Comparison of ENCODE assay signal across 8 cellular contexts in genomic region chr16:525123-525519, GRCh38. TPM values are rescaled to one million over a fixed set of nuclear protein-coding genes. Genes with fewer than 3 reads are reported as not detected.
DNase-seq lines count a peak whose midpoint lies in the region; ATAC-seq, FAIRE-seq and TF ChIP-seq lines count a peak whose summit lies in the region.

No MANE protein-coding gene starts in this region.

- TF ChIP-seq POLR2A in K562 (conservative IDR thresholded peaks at IDR 0.05) = no peak
- no peak for TF ChIP-seq POLR2A in testis (IDR thresholded peaks at IDR 0.05)

- intact Hi-C loops in CD4-positive, alpha-beta memory T cell (cut with micrococcal nuclease) = no loop called here
- intact Hi-C loops in K562 (cut with micrococcal nuclease) = loop anchor here (5.0 kb wide), 1 partner anchor 42 kb away; the partner anchor contains the start of genes NHLRC4 and PIGQ
- intact Hi-C loops in tibial artery (cut with DNase I; ENCODE audit: low total_unique reads) = no loop called here
- intact Hi-C loops in testis (cut with DNase I; ENCODE audit: low total_unique reads) = no loop called here

- no peak for TF ChIP-seq CTCF in K562 (IDR thresholded peaks at IDR 0.05 in 2 of 3, conservative IDR thresholded peaks at IDR 0.05 in 1 of 3; ENCODE audit: insufficient read depth in 2 of 3, low read depth in 1 of 3, low read length in 3 of 3)
- no peak for TF ChIP-seq CTCF in tibial artery (IDR thresholded peaks at IDR 0.05)
- no peak for TF ChIP-seq CTCF in testis (IDR thresholded peaks at IDR 0.05)

- peaks cover 5% of the 10 kb centered on the region for H3K36me3 ChIP-seq in CD4-positive, alpha-beta memory T cell (ENCODE audit: insufficient read depth, low read length)
- H3K36me3 ChIP-seq in K562 (ENCODE audit: control insufficient read depth, insufficient read depth, low read length) = peaks cover 22% of the 10 kb centered on the region; the same call in 2 of the 3 replicates
- peaks cover 5 to 21% (median 10%) of the 10 kb centered on the region in 3 donors for H3K36me3 ChIP-seq in tibial artery
- H3K36me3 ChIP-seq in testis (ENCODE audit: low read depth, missing control alignments) = no peaks in the 10 kb centered on the region

- no peaks in the 10 kb centered on the region for H3K27me3 Mint-ChIP-seq in CD4-positive, alpha-beta memory T cell
- H3K27me3 Mint-ChIP-seq in IgD-negative memory B cell = no peaks in the 10 kb centered on the region
- no peaks in the 10 kb centered on the region for H3K27me3 Mint-ChIP-seq in natural killer cell treated with Interleukin-12 subunit alpha and Interleukin-12 subunit beta and Interleukin-15 and Interleukin-18, amount 100 ng/mL, for 72 hours

- 93% methylated on average over 8 of the region's 8 CpGs for WGBS in K562 (ENCODE audit: insufficient coverage, low coverage, missing lambda C conversion rate)
- 90 to 93% methylated on average over 8 of the region's 8 CpGs for WGBS in testis, 2 donors

- peaks cover 0 to 8% of the 10 kb centered on the region in 2 donors for H3K36me3 Mint-ChIP-seq in CD4-positive, alpha-beta memory T cell
- no peaks in the 10 kb centered on the region for H3K36me3 Mint-ChIP-seq in IgD-negative memory B cell
- H3K36me3 Mint-ChIP-seq in natural killer cell treated with Interleukin-12 subunit alpha and Interleukin-12 subunit beta and Interleukin-15 and Interleukin-18, amount 100 ng/mL, for 72 hours = no peaks in the 10 kb centered on the region

- peak overlapping the region; percentile 89 for H3K27ac ChIP-seq in CD4-positive, alpha-beta memory T cell (ENCODE audit: low read depth, low read length)
- H3K27ac ChIP-seq in K562 (ENCODE audit: extremely low read depth, low read depth, low read length) = peak overlapping the region; percentile 98; the same call in 2 of the 3 replicates
- H3K27ac ChIP-seq in tibial artery = peak overlapping the region in 1 of 2 donors; percentile 96
- no peak overlapping the region for H3K27ac ChIP-seq in testis

- DNase-seq in CD4-positive, alpha-beta memory T cell = no peak
- no peak for DNase-seq in K562 (ENCODE audit: extremely low read depth in 1 of 4, low spot score in 3 of 4)
- DNase-seq in natural killer cell treated with Interleukin-12 subunit alpha and Interleukin-12 subunit beta and Interleukin-15 and Interleukin-18, amount 100 ng/mL, for 72 hours (ENCODE audit: low spot score) = no peak
- DNase-seq in tibial artery = no peak
- DNase-seq in NCI-H1417 treated with DMSO at 0.1 percent for 48 hours (lab: John Stamatoyannopoulos, UW) = no peak
- no peak for DNase-seq in testis

- no peak for FAIRE-seq in K562 (lab: Jason Lieb, UNC)

- H3K27ac Mint-ChIP-seq in CD4-positive, alpha-beta memory T cell = peak overlapping the region; percentile 59 to 92 (median 89)
- H3K27ac Mint-ChIP-seq in IgD-negative memory B cell = peak overlapping the region; percentile 62 to 75 (median 67)
- H3K27ac Mint-ChIP-seq in natural killer cell treated with Interleukin-12 subunit alpha and Interleukin-12 subunit beta and Interleukin-15 and Interleukin-18, amount 100 ng/mL, for 72 hours = peak overlapping the region; percentile 92 to 93

- peak overlapping the region in 1 of 2 experiments; percentile 95; a peak in 2 of 4 replicates for H3K9ac ChIP-seq in K562 (ENCODE audit: insufficient read depth in 1 of 2, low read depth in 2 of 2, low read length in 2 of 2)

- peaks cover 7% of the 10 kb centered on the region for H4K20me1 ChIP-seq in K562 (replicated peaks; ENCODE audit: control insufficient read depth, insufficient read depth, low read length)

- in situ Hi-C loops in K562 (cut with MboI) = no loop called here

- no peaks in the 10 kb centered on the region for H3K9me3 ChIP-seq in CD4-positive, alpha-beta memory T cell (ENCODE audit: control insufficient read depth in 1 of 2, low read length in 2 of 2)
- H3K9me3 ChIP-seq in K562 (replicated peaks; ENCODE audit: control insufficient read depth, insufficient read depth, low read depth, low read length) = no peaks in the 10 kb centered on the region
- H3K9me3 ChIP-seq in tibial artery = no peaks in the 10 kb centered on the region
- no peaks in the 10 kb centered on the region for H3K9me3 ChIP-seq in testis

- H3K4me1 Mint-ChIP-seq in CD4-positive, alpha-beta memory T cell = peaks cover 14 to 39% (median 25%) of the 10 kb centered on the region in 4 donors
- H3K4me1 Mint-ChIP-seq in IgD-negative memory B cell = peaks cover 9 to 19% (median 13%) of the 10 kb centered on the region in 3 donors
- H3K4me1 Mint-ChIP-seq in natural killer cell treated with Interleukin-12 subunit alpha and Interleukin-12 subunit beta and Interleukin-15 and Interleukin-18, amount 100 ng/mL, for 72 hours (ENCODE audit: low read depth in 2 of 2) = peaks cover 17 to 29% of the 10 kb centered on the region in 2 donors

- H3K9me1 ChIP-seq in K562 (ENCODE audit: control insufficient read depth, insufficient read depth, low read length) = peaks cover 9% of the 10 kb centered on the region

- no peak overlapping the region for H2AFZ ChIP-seq in K562 (ENCODE audit: low read depth, low read length)

- H3K4me2 ChIP-seq in K562 (ENCODE audit: insufficient read depth, low read length) = peak overlapping the region; percentile 81; the same call in 1 of the 2 replicates

- peaks cover 53% of the 10 kb centered on the region for H3K79me2 ChIP-seq in K562 (ENCODE audit: control insufficient read depth, insufficient read depth, low read length)

- no TSS peak for BruUV-seq in K562 (replicated peaks; lab: Mats Ljungman, UMichigan)

- H3K4me1 ChIP-seq in CD4-positive, alpha-beta memory T cell (ENCODE audit: insufficient read depth, low read length) = peaks cover 34% of the 10 kb centered on the region
- H3K4me1 ChIP-seq in K562 (replicated peaks in 1 of 2; ENCODE audit: control insufficient read depth in 2 of 2, insufficient read depth in 2 of 2, low read length in 2 of 2) = peaks cover 27 to 84% of the 10 kb centered on the region in 2 experiments
- H3K4me1 ChIP-seq in tibial artery = peaks cover 0 to 52% (median 38%) of the 10 kb centered on the region in 4 donors
- H3K4me1 ChIP-seq in testis = peaks cover 26% of the 10 kb centered on the region

- CTCF ChIA-PET in CD4-positive, alpha-beta memory T cell (lab: Charles Lee; ENCODE audit: partially characterized antibody) = no interaction called here
- CTCF ChIA-PET in K562 (lab: Yijun Ruan, JAX; ENCODE audit: low intra/inter-chr PET ratio) = no interaction called here

- no peaks in the 10 kb centered on the region for H3K27me3 ChIP-seq in CD4-positive, alpha-beta memory T cell (ENCODE audit: insufficient read depth, low read length)
- H3K27me3 ChIP-seq in K562 (ENCODE audit: control insufficient read depth in 2 of 2, insufficient read depth in 2 of 2, low read length in 2 of 2) = no peaks in the 10 kb centered on the region
- H3K27me3 ChIP-seq in tibial artery = no peaks in the 10 kb centered on the region
- no peaks in the 10 kb centered on the region for H3K27me3 ChIP-seq in testis

- POLR2A ChIA-PET in CD4-positive, alpha-beta memory T cell (lab: Charles Lee; ENCODE audit: partially characterized antibody) = no interaction called here
- POLR2A ChIA-PET in K562 (lab: Yijun Ruan, JAX) = interaction anchor here (1.4 kb wide), 1 partner anchor 71 kb away, joined by 5 read pairs; no protein-coding TSS in a partner anchor

- H3K4me3 ChIP-seq in CD4-positive, alpha-beta memory T cell (ENCODE audit: low read length in 2 of 2) = no peak overlapping the region
- no peak overlapping the region for H3K4me3 ChIP-seq in K562
- no peak overlapping the region for H3K4me3 ChIP-seq in tibial artery
- H3K4me3 ChIP-seq in testis = no peak overlapping the region

- no peak for ATAC-seq in K562
- ATAC-seq in natural killer cell treated with Interleukin-12 subunit alpha and Interleukin-12 subunit beta and Interleukin-15 and Interleukin-18, amount 100 ng/mL, for 72 hours = no peak
- no peak for ATAC-seq in HG03135 (IDR thresholded peaks at IDR 0.05; ENCODE audit: unreplicated experiment)

- peaks cover 0 to 2% (median 0%) of the 10 kb centered on the region in 8 donors for H3K9me3 Mint-ChIP-seq in CD4-positive, alpha-beta memory T cell
- no peaks in the 10 kb centered on the region for H3K9me3 Mint-ChIP-seq in IgD-negative memory B cell
- H3K9me3 Mint-ChIP-seq in natural killer cell treated with Interleukin-12 subunit alpha and Interleukin-12 subunit beta and Interleukin-15 and Interleukin-18, amount 100 ng/mL, for 72 hours = no peaks in the 10 kb centered on the region

- H3K4me3 Mint-ChIP-seq in CD4-positive, alpha-beta memory T cell = peak overlapping the region in 4 of 8 donors; percentile 39 to 84 (median 62)
- H3K4me3 Mint-ChIP-seq in IgD-negative memory B cell = peak overlapping the region in 1 of 4 donors; percentile 90
- H3K4me3 Mint-ChIP-seq in natural killer cell treated with Interleukin-12 subunit alpha and Interleukin-12 subunit beta and Interleukin-15 and Interleukin-18, amount 100 ng/mL, for 72 hours = peak overlapping the region; percentile 87

- no peak for TF ChIP-seq RAD21 in K562 (CRISPR knock-in tag; conservative IDR thresholded peaks at IDR 0.05 in 1 of 2, IDR thresholded peaks at IDR 0.05 in 1 of 2)

- no peak for TF ChIP-seq EP300 in K562 (IDR thresholded peaks at IDR 0.05; ENCODE audit: low read length)

RNA-seq across cellular contexts. Expression of gene CAPN15, which starts 2.4 kb away (rescaled TPM):
- 10 to 100 TPM; 74.0 to 77.4 TPM for total RNA-seq in CD4-positive, alpha-beta memory T cell
- polyA plus RNA-seq in CD4-positive, alpha-beta memory T cell = 10 to 100 TPM in 1 of 2 donors, 1 to 10 TPM in 1; 5.3 to 14.1 TPM
- 9.1 TPM for polyA plus RNA-seq in IgD-negative memory B cell
- total RNA-seq in K562 (2011; cell fraction: chromatin; rRNA removed; ENCODE audit: low replicate concordance) = 95.0 and 335 TPM in 2 replicates
- total RNA-seq in K562 (2011; cell fraction: nucleolus; rRNA removed) = 221 and 227 TPM in 2 replicates
- total RNA-seq in K562 (2011; cell fraction: nucleoplasm; rRNA removed) = 99.2 and 108 TPM in 2 replicates
- 63.2 and 81.8 TPM in 2 replicates for total RNA-seq in K562 (2014; rRNA removed)
- 4.2 and 4.3 TPM in 2 replicates for total RNA-seq in K562 (2014; rRNA removed; fragmentation: Illumina TruSeq; extraction: Trizol)
- 26.1 and 28.1 TPM in 2 replicates for total RNA-seq in K562 (2015; rRNA removed; fragmentation: Illumina TruSeq; extraction: Trizol)
- total RNA-seq in K562 (2021) = 105 and 111 TPM in 2 replicates
- 14.2 and 20.5 TPM in 2 replicates for polyA plus RNA-seq in K562 (2011; rRNA removed)
- 20.0 and 89.6 TPM in 2 replicates for polyA plus RNA-seq in K562 (2011; cell fraction: cytosol; rRNA removed)
- 120 and 194 TPM in 2 replicates for polyA plus RNA-seq in K562 (2011; cell fraction: nucleus; rRNA removed)
- 43.4 and 45.5 TPM in 2 replicates for polyA plus RNA-seq in K562 (2012)
- polyA plus RNA-seq in K562 (2014; fragmentation: Illumina TruSeq; extraction: Trizol) = 4.9 and 23.2 TPM in 2 replicates
- under 1 TPM; 0.62 to 0.77 TPM for polyA plus RNA-seq in K562 (2014; fragmentation: Nextera tagmentation; extraction: Ambion mirVana)
- 50.2 and 52.3 TPM in 2 replicates for polyA plus RNA-seq in K562 (2014; rRNA removed)
- 5.4 and 12.8 TPM in 2 replicates for polyA minus RNA-seq in K562 (2011; rRNA and poly(A)+ RNA removed)
- polyA minus RNA-seq in K562 (2011; cell fraction: cytosol; rRNA and poly(A)+ RNA removed) = 69.7 and 71.5 TPM in 2 replicates
- 29.7 and 35.1 TPM in 2 replicates for polyA minus RNA-seq in K562 (2011; cell fraction: nucleus; rRNA and poly(A)+ RNA removed)
- 100 to 1,000 TPM; 139 to 201 TPM for total RNA-seq in natural killer cell treated with Interleukin-12 subunit alpha and Interleukin-12 subunit beta and Interleukin-15 and Interleukin-18, amount 100 ng/mL, for 72 hours
- 100 to 1,000 TPM; 108 to 115 TPM for total RNA-seq in testis
- 48.0 TPM for polyA plus RNA-seq in testis (ENCODE audit: insufficient read depth, low read depth, low replicate concordance)

RNA-seq across cellular contexts. Expression of gene PRR35, which starts 35.1 kb away (rescaled TPM):
- total RNA-seq in CD4-positive, alpha-beta memory T cell = not detected
- polyA plus RNA-seq in CD4-positive, alpha-beta memory T cell = not detected
- not detected for polyA plus RNA-seq in IgD-negative memory B cell
- 0.18 and 0.79 TPM in 2 replicates for total RNA-seq in K562 (2011; cell fraction: chromatin; rRNA removed; ENCODE audit: low replicate concordance)
- total RNA-seq in K562 (2011; cell fraction: nucleolus; rRNA removed) = 0.66 and 1.3 TPM in 2 replicates
- total RNA-seq in K562 (2011; cell fraction: nucleoplasm; rRNA removed) = 0.29 and 0.53 TPM in 2 replicates
- total RNA-seq in K562 (2014; rRNA removed) = 0.41 and 0.45 TPM in 2 replicates
- not detected in 2 replicates for total RNA-seq in K562 (2014; rRNA removed; fragmentation: Illumina TruSeq; extraction: Trizol)
- total RNA-seq in K562 (2015; rRNA removed; fragmentation: Illumina TruSeq; extraction: Trizol) = 0.08 TPM in 1 of 2 replicates, not detected in the other
- 0.18 and 0.42 TPM in 2 replicates for total RNA-seq in K562 (2021)
- polyA plus RNA-seq in K562 (2011; rRNA removed) = 0.09 and 0.17 TPM in 2 replicates
- 0.07 and 1.2 TPM in 2 replicates for polyA plus RNA-seq in K562 (2011; cell fraction: cytosol; rRNA removed)
- polyA plus RNA-seq in K562 (2011; cell fraction: nucleus; rRNA removed) = 0.20 and 2.2 TPM in 2 replicates
- polyA plus RNA-seq in K562 (2012) = 0.09 and 0.14 TPM in 2 replicates
- polyA plus RNA-seq in K562 (2014; fragmentation: Illumina TruSeq; extraction: Trizol) = 0.07 TPM in 1 of 2 replicates, not detected in the other
- polyA plus RNA-seq in K562 (2014; fragmentation: Nextera tagmentation; extraction: Ambion mirVana) = not detected
- 0.15 and 0.24 TPM in 2 replicates for polyA plus RNA-seq in K562 (2014; rRNA removed)
- polyA minus RNA-seq in K562 (2011; rRNA and poly(A)+ RNA removed) = not detected in 2 replicates
- not detected in 2 replicates for polyA minus RNA-seq in K562 (2011; cell fraction: cytosol; rRNA and poly(A)+ RNA removed)
- 0.27 TPM in 1 of 2 replicates, not detected in the other for polyA minus RNA-seq in K562 (2011; cell fraction: nucleus; rRNA and poly(A)+ RNA removed)
- total RNA-seq in natural killer cell treated with Interleukin-12 subunit alpha and Interleukin-12 subunit beta and Interleukin-15 and Interleukin-18, amount 100 ng/mL, for 72 hours = under 1 TPM; 0.12 to 0.64 TPM
- total RNA-seq in testis = 1 to 10 TPM; 5.0 to 7.2 TPM
- polyA plus RNA-seq in testis (ENCODE audit: insufficient read depth, low read depth, low replicate concordance) = 1.7 TPM

RNA-seq across cellular contexts. Expression of gene NHLRC4, which starts 41.7 kb away (rescaled TPM):
- 1 to 10 TPM; 2.4 to 3.2 TPM for total RNA-seq in CD4-positive, alpha-beta memory T cell
- polyA plus RNA-seq in CD4-positive, alpha-beta memory T cell = 1 to 10 TPM; 2.1 to 2.7 TPM
- polyA plus RNA-seq in IgD-negative memory B cell = 4.5 TPM
- total RNA-seq in K562 (2011; cell fraction: chromatin; rRNA removed; ENCODE audit: low replicate concordance) = 3.1 and 8.5 TPM in 2 replicates
- total RNA-seq in K562 (2011; cell fraction: nucleolus; rRNA removed) = 8.4 and 8.8 TPM in 2 replicates
- 5.0 TPM in 2 replicates for total RNA-seq in K562 (2011; cell fraction: nucleoplasm; rRNA removed)
- 2.6 and 3.1 TPM in 2 replicates for total RNA-seq in K562 (2014; rRNA removed)
- total RNA-seq in K562 (2014; rRNA removed; fragmentation: Illumina TruSeq; extraction: Trizol) = 0.47 and 0.48 TPM in 2 replicates
- 1.2 and 1.3 TPM in 2 replicates for total RNA-seq in K562 (2015; rRNA removed; fragmentation: Illumina TruSeq; extraction: Trizol)
- total RNA-seq in K562 (2021) = 2.0 and 3.0 TPM in 2 replicates
- 1.3 and 1.7 TPM in 2 replicates for polyA plus RNA-seq in K562 (2011; rRNA removed)
- 2.0 and 4.5 TPM in 2 replicates for polyA plus RNA-seq in K562 (2011; cell fraction: cytosol; rRNA removed)
- polyA plus RNA-seq in K562 (2011; cell fraction: nucleus; rRNA removed) = 6.2 and 8.3 TPM in 2 replicates
- 1.7 and 7.2 TPM in 2 replicates for polyA plus RNA-seq in K562 (2012)
- polyA plus RNA-seq in K562 (2014; fragmentation: Illumina TruSeq; extraction: Trizol) = 0.24 and 1.1 TPM in 2 replicates
- not detected for polyA plus RNA-seq in K562 (2014; fragmentation: Nextera tagmentation; extraction: Ambion mirVana)
- 3.2 and 3.7 TPM in 2 replicates for polyA plus RNA-seq in K562 (2014; rRNA removed)
- polyA minus RNA-seq in K562 (2011; rRNA and poly(A)+ RNA removed) = 0.39 and 0.51 TPM in 2 replicates
- polyA minus RNA-seq in K562 (2011; cell fraction: cytosol; rRNA and poly(A)+ RNA removed) = 1.3 TPM in 1 of 2 replicates, not detected in the other
- 6.5 and 8.1 TPM in 2 replicates for polyA minus RNA-seq in K562 (2011; cell fraction: nucleus; rRNA and poly(A)+ RNA removed)
- total RNA-seq in natural killer cell treated with Interleukin-12 subunit alpha and Interleukin-12 subunit beta and Interleukin-15 and Interleukin-18, amount 100 ng/mL, for 72 hours = under 1 TPM; 0.33 to 0.48 TPM
- 1 to 10 TPM; 4.5 TPM for total RNA-seq in testis
- 3.0 TPM for polyA plus RNA-seq in testis (ENCODE audit: insufficient read depth, low read depth, low replicate concordance)

RNA-seq across cellular contexts. Expression of gene PIGQ, which starts 44.6 kb away (rescaled TPM):
- total RNA-seq in CD4-positive, alpha-beta memory T cell = 10 to 100 TPM; 61.4 to 63.3 TPM
- 10 to 100 TPM in 1 of 2 donors, 1 to 10 TPM in 1; 7.2 to 12.5 TPM for polyA plus RNA-seq in CD4-positive, alpha-beta memory T cell
- 18.9 TPM for polyA plus RNA-seq in IgD-negative memory B cell
- 51.8 and 208 TPM in 2 replicates for total RNA-seq in K562 (2011; cell fraction: chromatin; rRNA removed; ENCODE audit: low replicate concordance)
- total RNA-seq in K562 (2011; cell fraction: nucleolus; rRNA removed) = 193 and 220 TPM in 2 replicates
- 84.0 and 92.9 TPM in 2 replicates for total RNA-seq in K562 (2011; cell fraction: nucleoplasm; rRNA removed)
- 30.7 and 36.1 TPM in 2 replicates for total RNA-seq in K562 (2014; rRNA removed)
- 2.3 and 3.4 TPM in 2 replicates for total RNA-seq in K562 (2014; rRNA removed; fragmentation: Illumina TruSeq; extraction: Trizol)
- total RNA-seq in K562 (2015; rRNA removed; fragmentation: Illumina TruSeq; extraction: Trizol) = 14.1 and 14.3 TPM in 2 replicates
- total RNA-seq in K562 (2021) = 43.7 and 49.6 TPM in 2 replicates
- polyA plus RNA-seq in K562 (2011; rRNA removed) = 11.2 and 19.4 TPM in 2 replicates
- polyA plus RNA-seq in K562 (2011; cell fraction: cytosol; rRNA removed) = 15.7 and 51.3 TPM in 2 replicates
- polyA plus RNA-seq in K562 (2011; cell fraction: nucleus; rRNA removed) = 84.7 and 175 TPM in 2 replicates
- polyA plus RNA-seq in K562 (2012) = 22.2 and 33.3 TPM in 2 replicates
- 11.7 and 21.9 TPM in 2 replicates for polyA plus RNA-seq in K562 (2014; fragmentation: Illumina TruSeq; extraction: Trizol)
- polyA plus RNA-seq in K562 (2014; fragmentation: Nextera tagmentation; extraction: Ambion mirVana) = 1 to 10 TPM in 1 of 2 experiments, under 1 TPM in 1; 0.20 to 2.5 TPM
- 42.1 and 42.3 TPM in 2 replicates for polyA plus RNA-seq in K562 (2014; rRNA removed)
- polyA minus RNA-seq in K562 (2011; rRNA and poly(A)+ RNA removed) = 9.6 and 17.9 TPM in 2 replicates
- 11.2 and 15.5 TPM in 2 replicates for polyA minus RNA-seq in K562 (2011; cell fraction: cytosol; rRNA and poly(A)+ RNA removed)
- polyA minus RNA-seq in K562 (2011; cell fraction: nucleus; rRNA and poly(A)+ RNA removed) = 33.2 and 44.4 TPM in 2 replicates
- total RNA-seq in natural killer cell treated with Interleukin-12 subunit alpha and Interleukin-12 subunit beta and Interleukin-15 and Interleukin-18, amount 100 ng/mL, for 72 hours = 10 to 100 TPM; 27.6 to 60.9 TPM
- 100 to 1,000 TPM in 1 of 2 donors, 10 to 100 TPM in 1; 95.4 to 123 TPM for total RNA-seq in testis
- polyA plus RNA-seq in testis (ENCODE audit: insufficient read depth, low read depth, low replicate concordance) = 80.5 TPM

Comparison
In these comparisons a context has a peak if more than half of its experiments do, and no peak if none do; other contexts are left out.
1. H3K27ac ChIP-seq: peak in CD4-positive, alpha-beta memory T cell (single experiment) and K562 (single experiment); none in testis (0 of 2).
2. Peak in every context shown above with its lines, with median percentiles within 50 percentile points of each other: H3K27ac Mint-ChIP-seq.